ENCODE assay signal across 1 cellular context in genomic region chr19:16111160-16111908, GRCh38.
A peak's percentile ranks its signal among the peaks of the same experiment; 100 is the strongest.
TF ChIP-seq lines count a peak whose summit lies in the region.

RAB8A (plus strand) TSS chr19:16111889; CDS start chr19:16111902, 13 bp downstream.

TF ChIP-seq in K562, 482 proteins besides CTCF, POLR2A, EP300 and RAD21 (continued from another document and continues in another):
- TF ChIP-seq ZNF57 (CRISPR knock-in tag; IDR thresholded peaks at IDR 0.05) (no peak), FOXK2 (conservative IDR thresholded peaks at IDR 0.05 in 1 of 2, IDR thresholded peaks at IDR 0.05 in 1 of 2; ENCODE audit: low read depth in 2 of 2) (peak; percentile 21 to 56; a peak in 3 of 4 replicates), ZBTB17 (CRISPR knock-in tag; IDR thresholded peaks at IDR 0.05) (peak; percentile 58; the same call in 1 of the 2 replicates), CCNT2 (IDR thresholded peaks at IDR 0.05; ENCODE audit: borderline replicate concordance, extremely low read depth, insufficient read length, low read depth, low read length) (peak; percentile 69), CBX5 (IDR thresholded peaks at IDR 0.05; ENCODE audit: borderline replicate concordance, low read depth) (0 out of 2 replicates have a peak, but pooled peaks have one; percentile 24), RBM14 (IDR thresholded peaks at IDR 0.05; ENCODE audit: borderline replicate concordance, insufficient read depth, low read depth, low read length) (no peak), SIN3B (IDR thresholded peaks at IDR 0.05; ENCODE audit: low read depth) (no peak; the same call in 1 of the 2 replicates), ZNF347 (CRISPR knock-in tag; IDR thresholded peaks at IDR 0.05; ENCODE audit: low read depth) (no peak), SIX5 (IDR thresholded peaks at IDR 0.05; ENCODE audit: borderline replicate concordance in 1 of 2, insufficient read depth in 1 of 2, low read depth in 1 of 2, low read length in 2 of 2) (no peak; a peak in 1 of 4 replicates), FUS (optimal IDR thresholded peaks at IDR 0.05; ENCODE audit: low read depth, low read length) (no peak), ADNP (tag; IDR thresholded peaks at IDR 0.05) (peak; percentile 22), E2F3 (CRISPR knock-in tag; IDR thresholded peaks at IDR 0.05) (peak; percentile 99), ID3 (CRISPR knock-in tag; IDR thresholded peaks at IDR 0.05) (no peak), ID3 (tag; IDR thresholded peaks at IDR 0.05) (peak; percentile 77; the same call in 1 of the 2 replicates), NR0B1 (IDR thresholded peaks at IDR 0.05; ENCODE audit: partially characterized antibody) (no peak), GATAD2B (IDR thresholded peaks at IDR 0.05; ENCODE audit: borderline replicate concordance) (no peak), TCFL5 (CRISPR knock-in tag; conservative IDR thresholded peaks at IDR 0.05) (no peak), ZBTB8A (IDR thresholded peaks at IDR 0.05; ENCODE audit: partially characterized antibody) (no peak), RREB1 (CRISPR knock-in tag; IDR thresholded peaks at IDR 0.05) (no peak), CHD2 (IDR thresholded peaks at IDR 0.05; ENCODE audit: low read depth, low read length) (peak; percentile 84), GABPB1 (CRISPR knock-in tag; IDR thresholded peaks at IDR 0.05) (peak; percentile 90), E2F5 (CRISPR knock-in tag; IDR thresholded peaks at IDR 0.05) (no peak), USF2 (CRISPR knock-in tag; IDR thresholded peaks at IDR 0.05) (no peak), ZBTB12 (CRISPR knock-in tag; IDR thresholded peaks at IDR 0.05) (peak; percentile 89), CSDE1 (IDR thresholded peaks at IDR 0.05) (no peak), ARID1B (IDR thresholded peaks at IDR 0.05) (no peak; the same call in 1 of the 2 replicates), ZEB2 (IDR thresholded peaks at IDR 0.05) (no peak), HDAC8 (tag; IDR thresholded peaks at IDR 0.05) (0 out of 2 replicates have a peak, but pooled peaks have one; percentile 37), XRCC4 (IDR thresholded peaks at IDR 0.05; ENCODE audit: extremely low read depth, insufficient read depth, insufficient read length) (no peak), ZNF77 (CRISPR knock-in tag; IDR thresholded peaks at IDR 0.05) (no peak), FOXP1 (CRISPR knock-in tag; IDR thresholded peaks at IDR 0.05) (peak; percentile 59; the same call in 1 of the 2 replicates), COPS2 (conservative IDR thresholded peaks at IDR 0.05) (no peak), ZNF277 (CRISPR knock-in tag; IDR thresholded peaks at IDR 0.05; ENCODE audit: borderline replicate concordance) (no peak), DPF2 (IDR thresholded peaks at IDR 0.05) (peak; percentile 57), CBX8 (IDR thresholded peaks at IDR 0.05; ENCODE audit: borderline replicate concordance, extremely low read depth, low read depth, low read length, poor library complexity, severe bottlenecking) (no peak), ZNF76 (CRISPR knock-in tag; IDR thresholded peaks at IDR 0.05; ENCODE audit: borderline replicate concordance) (no peak), IRF2 (CRISPR knock-in tag; IDR thresholded peaks at IDR 0.05) (no peak), ATF4 (CRISPR knock-in tag; IDR thresholded peaks at IDR 0.05) (no peak), TCF3 (CRISPR knock-in tag; IDR thresholded peaks at IDR 0.05) (peak; percentile 1; the same call in 1 of the 2 replicates), BACH1 (tag; IDR thresholded peaks at IDR 0.05) (no peak), ZNF764 (CRISPR knock-in tag; IDR thresholded peaks at IDR 0.05; ENCODE audit: low read depth) (no peak), POLR2G (IDR thresholded peaks at IDR 0.05; ENCODE audit: low read depth, low read length) (peak; percentile 84), SAFB2 (IDR thresholded peaks at IDR 0.05; ENCODE audit: borderline replicate concordance, low read depth, low read length, severe bottlenecking) (no peak), PHF8 (IDR thresholded peaks at IDR 0.05; ENCODE audit: borderline replicate concordance, low read length) (no peak), NONO (IDR thresholded peaks at IDR 0.05; ENCODE audit: low read depth in 2 of 2, low read length in 1 of 2) (no peak), RBM34 (IDR thresholded peaks at IDR 0.05; ENCODE audit: borderline replicate concordance, insufficient read depth, low read length) (no peak), PRMT5 (CRISPR knock-in tag; IDR thresholded peaks at IDR 0.05) (no peak), ZNF140 (CRISPR knock-in tag; IDR thresholded peaks at IDR 0.05) (no peak), ZNF445 (CRISPR knock-in tag; IDR thresholded peaks at IDR 0.05; ENCODE audit: low read depth) (no peak), SAP30 (IDR thresholded peaks at IDR 0.05; ENCODE audit: borderline replicate concordance, insufficient read depth, low read depth, low read length, poor library complexity, severe bottlenecking) (no peak), NFE2L1 (tag; IDR thresholded peaks at IDR 0.05; ENCODE audit: borderline replicate concordance, low read depth) (no peak), POLR3A (IDR thresholded peaks at IDR 0.05; ENCODE audit: borderline replicate concordance, extremely low read depth, insufficient read depth, insufficient read length) (no peak), LCOR (CRISPR knock-in tag; IDR thresholded peaks at IDR 0.05) (peak; percentile 73; the same call in 1 of the 2 replicates), FOXA3 (CRISPR knock-in tag; conservative IDR thresholded peaks at IDR 0.05 in 1 of 2, IDR thresholded peaks at IDR 0.05 in 1 of 2) (peak in 1 of 2 experiments; percentile 85; a peak in 2 of 4 replicates), MCM5 (IDR thresholded peaks at IDR 0.05; ENCODE audit: low read depth) (no peak), YBX1 (IDR thresholded peaks at IDR 0.05) (no peak), SNAPC5 (CRISPR knock-in tag; IDR thresholded peaks at IDR 0.05) (no peak), HMG20A (CRISPR knock-in tag; conservative IDR thresholded peaks at IDR 0.05) (no peak), ZNF584 (CRISPR knock-in tag; IDR thresholded peaks at IDR 0.05; ENCODE audit: low read depth) (no peak), ERF (CRISPR knock-in tag; IDR thresholded peaks at IDR 0.05) (peak; percentile 81; the same call in 1 of the 2 replicates), ZKSCAN3 (CRISPR knock-in tag; IDR thresholded peaks at IDR 0.05) (no peak), TARDBP (IDR thresholded peaks at IDR 0.05) (no peak), KLF16 (IDR thresholded peaks at IDR 0.05) (no peak)
